ENCODE assay signal across 8 cellular contexts in the genomic region with DNA sequence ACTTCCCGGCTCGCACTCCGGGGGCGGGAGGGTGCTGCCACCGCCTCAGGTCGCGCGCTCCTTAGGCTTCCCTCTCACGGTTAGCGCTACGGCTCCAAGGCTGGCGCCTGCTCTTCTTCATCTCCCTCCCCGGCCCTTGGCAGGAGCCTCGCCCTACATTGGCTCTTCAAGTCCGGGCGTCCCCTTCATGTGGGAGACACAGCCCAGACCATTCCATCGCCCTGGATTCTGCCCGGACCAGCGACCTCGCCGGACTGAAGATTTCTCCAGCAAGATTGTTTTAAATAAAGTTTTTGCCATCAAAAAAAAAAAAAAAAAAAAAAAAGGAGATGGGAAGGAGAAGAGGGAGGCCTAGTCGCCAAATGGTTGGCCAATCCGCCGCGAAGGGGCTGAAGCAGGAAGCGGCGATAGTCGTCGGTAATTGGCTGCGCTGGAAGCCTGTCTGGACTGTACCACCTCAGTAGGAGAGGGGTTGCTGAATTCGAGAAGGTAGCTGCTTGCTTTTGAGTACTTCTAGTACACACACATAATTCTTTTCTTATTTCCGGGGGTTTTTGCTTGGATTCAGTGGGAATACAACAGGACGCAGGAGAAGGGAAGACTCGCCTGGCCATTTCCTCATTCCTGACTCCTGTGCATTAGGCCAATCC. TPM values are rescaled to one million over a fixed set of nuclear protein-coding genes. Genes with fewer than 3 reads are reported as not detected.
DNase-seq lines count a peak whose midpoint lies in the region; ATAC-seq, FAIRE-seq and TF ChIP-seq lines count a peak whose summit lies in the region.

No MANE protein-coding gene starts in this region.

- H2BK12ac ChIP-seq in H1 (ENCODE audit: low read depth, low read length) (peak overlapping the region; percentile 99; the same call in 1 of the 2 replicates), mesenchymal stem cell (ENCODE audit: low read length in 2 of 2) (peak overlapping the region in 1 of 2 experiments; percentile 73)

- H3K79me1 ChIP-seq in H1 (ENCODE audit: low read depth, low read length) (no peaks in the 10 kb centered on the region), mesenchymal stem cell (replicated peaks; ENCODE audit: low read length, poor library complexity, severe bottlenecking) (peaks cover 3% of the 10 kb centered on the region)

- peak overlapping the region; percentile 90 for H3K56ac ChIP-seq in H1 (replicated peaks; ENCODE audit: insufficient read length, low read depth, low read length)

- H2BK15ac ChIP-seq in H1 (ENCODE audit: low read length), result peak overlapping the region; percentile 97; the same call in 1 of the 2 replicates
- no peak overlapping the region for H2BK15ac ChIP-seq in mesenchymal stem cell (ENCODE audit: low read depth, poor library complexity, severe bottlenecking)

- H3K23me2 ChIP-seq in H1 (ENCODE audit: low read depth, low read length), result peaks cover 4% of the 10 kb centered on the region

- H2BK5ac ChIP-seq in H1 (ENCODE audit: low read depth, low read length), result peak overlapping the region; percentile 99
- H2BK5ac ChIP-seq in mesenchymal stem cell (ENCODE audit: low read depth, low read length, poor library complexity, severe bottlenecking), result peak overlapping the region; percentile 98

- DNase-seq in COR-L47 (lab: John Stamatoyannopoulos, UW), result peak; percentile 97
- DNase-seq in HT1080 (ENCODE audit: low read depth), result peak; percentile 97
- DNase-seq in NOMO-1 (lab: John Stamatoyannopoulos, UW; ENCODE audit: unreplicated experiment in 2 of 2), result peak; percentile 93 to 99
- peak; percentile 98 for DNase-seq in activated CD8-positive, alpha-beta memory T cell treated with anti-CD3 and anti-CD28 coated beads, Interleukin-2, amount 10 ng/mL, durations not matched to agents 7 days and 5 days
- DNase-seq in H1 (ENCODE audit: low read depth in 1 of 2, low spot score in 2 of 2), result peak; percentile 86 to 96
- peak; percentile 99 for DNase-seq in mesenchymal stem cell
- DNase-seq in stimulated activated CD8-positive, alpha-beta memory T cell treated with anti-CD3 and anti-CD28 coated beads, Interleukin-12 subunit alpha, Interleukin-12 subunit beta, amount 100 ng/mL, for 24 hours (ENCODE audit: extremely low read depth), result peak; percentile 79

- TF ChIP-seq CTCF in H1 (IDR thresholded peaks at IDR 0.05; ENCODE audit: control extremely low read depth in 1 of 3, insufficient read depth in 1 of 3, low read depth in 1 of 3, low read length in 3 of 3), result no peak

- peaks cover 9 to 36% of the 10 kb centered on the region in 2 experiments for H3K79me2 ChIP-seq in H1 (ENCODE audit: control insufficient read depth in 1 of 2, insufficient read depth in 2 of 2, low read length in 2 of 2)

- H2BK120ac ChIP-seq in H1 (replicated peaks; ENCODE audit: low read depth, low read length) (peak overlapping the region; percentile 84), mesenchymal stem cell (ENCODE audit: low read depth, low read length) (peak overlapping the region; percentile 94)

- H3K9me3 Mint-ChIP-seq in activated CD8-positive, alpha-beta memory T cell treated with anti-CD3 and anti-CD28 coated beads, Interleukin-2, amount 10 ng/mL, durations not matched to agents 7 days and 5 days (ENCODE audit: low read depth), result no peaks in the 10 kb centered on the region

- H4K5ac ChIP-seq in H1 (ENCODE audit: insufficient read length, low read depth, low read length), result peak overlapping the region; percentile 89

- H3K23ac ChIP-seq in H1 (ENCODE audit: insufficient read length) (no peak overlapping the region), mesenchymal stem cell (ENCODE audit: low read length in 2 of 2) (no peak overlapping the region)

- H3K27me3 ChIP-seq in H1 (replicated peaks in 1 of 4; ENCODE audit: control insufficient read depth in 3 of 4, extremely low read depth in 1 of 4, insufficient read depth in 3 of 4, low read length in 3 of 4), result no peaks in the 10 kb centered on the region
- H3K27me3 ChIP-seq in mesenchymal stem cell (ENCODE audit: control insufficient read depth in 1 of 2, insufficient read depth in 1 of 2, low read length in 2 of 2), result no peaks in the 10 kb centered on the region

- H3K36me3 Mint-ChIP-seq in activated CD8-positive, alpha-beta memory T cell treated with anti-CD3 and anti-CD28 coated beads, Interleukin-2, amount 10 ng/mL, durations not matched to agents 7 days and 5 days, result peaks cover 16% of the 10 kb centered on the region

- FAIRE-seq in H1 (lab: Jason Lieb, UNC), result peak; percentile 88

- peak overlapping the region; percentile 97 for H3K27ac Mint-ChIP-seq in activated CD8-positive, alpha-beta memory T cell treated with anti-CD3 and anti-CD28 coated beads, Interleukin-2, amount 10 ng/mL, durations not matched to agents 7 days and 5 days

- peak; percentile 55 for ATAC-seq in GM21367 (IDR thresholded peaks at IDR 0.05; ENCODE audit: unreplicated experiment)
- ATAC-seq in activated CD8-positive, alpha-beta memory T cell treated with anti-CD3 and anti-CD28 coated beads, Interleukin-2, amount 10 ng/mL, durations not matched to agents 7 days and 5 days, result peak; percentile 77

- 0% methylated on average over 33 of the region's 34 CpGs; no CpG with 5 or more reads in 1 of the 2 experiments for WGBS in H1 (ENCODE audit: extremely low coverage in 1 of 2, insufficient coverage in 1 of 2, insufficient read length in 1 of 2, insufficient replicate concordance in 2 of 2, low coverage in 1 of 2, low lambda C conversion rate in 2 of 2, missing lambda C conversion rate in 1 of 2), 2 experiments
- WGBS in mesenchymal stem cell, result under 1% methylated on average over 18 of the region's 34 CpGs

- H3K14ac ChIP-seq in H1 (ENCODE audit: insufficient read length) (no peak overlapping the region), mesenchymal stem cell (ENCODE audit: low read length in 2 of 2) (peak overlapping the region in 1 of 2 experiments; percentile 98)

- peaks cover 43% of the 10 kb centered on the region for H3K4me1 Mint-ChIP-seq in activated CD8-positive, alpha-beta memory T cell treated with anti-CD3 and anti-CD28 coated beads, Interleukin-2, amount 10 ng/mL, durations not matched to agents 7 days and 5 days

- peak overlapping the region; percentile 95 for H3K4me3 Mint-ChIP-seq in activated CD8-positive, alpha-beta memory T cell treated with anti-CD3 and anti-CD28 coated beads, Interleukin-2, amount 10 ng/mL, durations not matched to agents 7 days and 5 days

- peak overlapping the region; percentile 92; the same call in 1 of the 2 replicates for H2BK20ac ChIP-seq in H1 (ENCODE audit: low read length)

- H4K91ac ChIP-seq in H1 (replicated peaks; ENCODE audit: insufficient read length, low read length) (peak overlapping the region; percentile 97), mesenchymal stem cell (ENCODE audit: low read length) (peak overlapping the region; percentile 65)

- H3K4ac ChIP-seq in H1 (replicated peaks; ENCODE audit: insufficient read length, low read depth, low read length) (no peak overlapping the region), mesenchymal stem cell (ENCODE audit: low read depth in 1 of 2, low read length in 2 of 2) (peak overlapping the region; percentile 51 to 71)

- H3K4me1 ChIP-seq in H1 (replicated peaks in 1 of 4; ENCODE audit: control insufficient read depth in 3 of 4, insufficient read depth in 4 of 4, low read length in 3 of 4), result peaks cover 0 to 7% (median 2%) of the 10 kb centered on the region in 4 experiments; a peak in 3 of 7 replicates
- H3K4me1 ChIP-seq in mesenchymal stem cell (ENCODE audit: control insufficient read depth, insufficient read depth, low read depth, low read length), result peaks cover 8% of the 10 kb centered on the region

- H3K36me3 ChIP-seq in H1 (ENCODE audit: control insufficient read depth in 2 of 4, insufficient read depth in 4 of 4, low read length in 3 of 4), result peaks cover 4 to 9% (median 5%) of the 10 kb centered on the region in 4 experiments
- peaks cover 0 to 20% of the 10 kb centered on the region in 2 experiments for H3K36me3 ChIP-seq in mesenchymal stem cell (ENCODE audit: control insufficient read depth in 1 of 2, insufficient read depth in 2 of 2, low read depth in 1 of 2, low read length in 2 of 2)

- no peaks in the 10 kb centered on the region for H3K9me3 ChIP-seq in H1 (ENCODE audit: insufficient read depth in 2 of 2, low read depth in 1 of 2, low read length in 1 of 2)
- H3K9me3 ChIP-seq in mesenchymal stem cell (ENCODE audit: control insufficient read depth, low read length), result no peaks in the 10 kb centered on the region

- H3K4me3 ChIP-seq in H1 (ENCODE audit: extremely low read depth in 1 of 4, insufficient read depth in 2 of 4, low read depth in 3 of 4, low read length in 4 of 4) (peak overlapping the region; percentile 90 to 95 (median 94)), mesenchymal stem cell (ENCODE audit: insufficient read depth in 1 of 2, low read depth in 1 of 2, low read length in 2 of 2) (peak overlapping the region; percentile 72 to 92)

- H2AK5ac ChIP-seq in H1 (ENCODE audit: low read depth, low read length) (no peak overlapping the region), mesenchymal stem cell (ENCODE audit: low read length, severe bottlenecking) (no peak overlapping the region)

- CTCF ChIA-PET in activated CD8-positive, alpha-beta memory T cell treated with anti-CD3 and anti-CD28 coated beads, Interleukin-2, amount 10 ng/mL, durations not matched to agents 7 days and 5 days (lab: Charles Lee), result interaction anchor here (0.6 to 3.7 kb wide), 9 partner anchors 10 to 342 kb away, joined by 3 to 18 read pairs (median 3); partner anchors contain the start of genes TNKS1BP1 and UBE2L6
- CTCF ChIA-PET in H1 (lab: Charles Lee; ENCODE audit: partially characterized antibody), result interaction anchor here (0.6 to 2.6 kb wide), 7 partner anchors 8 to 175 kb away, joined by 3 to 8 read pairs (median 4); no protein-coding TSS in a partner anchor

- no peak for TF ChIP-seq POLR2A in H1 (IDR thresholded peaks at IDR 0.05; ENCODE audit: control extremely low read depth in 1 of 2, low read depth in 2 of 2, low read length in 2 of 2)

- peak overlapping the region; percentile 78; the same call in 1 of the 2 replicates for H3K18ac ChIP-seq in H1 (ENCODE audit: extremely low read depth, low read length)
- peak overlapping the region; percentile 63 to 88 for H3K18ac ChIP-seq in mesenchymal stem cell (ENCODE audit: low read depth in 1 of 2, low read length in 2 of 2)

- no peaks in the 10 kb centered on the region for H3K27me3 Mint-ChIP-seq in activated CD8-positive, alpha-beta memory T cell treated with anti-CD3 and anti-CD28 coated beads, Interleukin-2, amount 10 ng/mL, durations not matched to agents 7 days and 5 days

- H4K20me1 ChIP-seq in H1 (replicated peaks in 1 of 2; ENCODE audit: control insufficient read depth in 1 of 2, insufficient read depth in 2 of 2, low read length in 2 of 2), result no peaks in the 10 kb centered on the region

- peak overlapping the region; percentile 99 for H3K27ac ChIP-seq in H1 (ENCODE audit: low read depth, low read length)
- H3K27ac ChIP-seq in mesenchymal stem cell (ENCODE audit: low read length, poor library complexity, severe bottlenecking), result peak overlapping the region; percentile 99

- no peak for TF ChIP-seq RAD21 in H1 (IDR thresholded peaks at IDR 0.05 in 1 of 2, conservative IDR thresholded peaks at IDR 0.05 in 1 of 2; ENCODE audit: low read depth in 2 of 2, low read length in 2 of 2)

- peak overlapping the region; percentile 82 to 87 for H3K4me2 ChIP-seq in H1 (ENCODE audit: insufficient read depth in 1 of 2, low read depth in 2 of 2, low read length in 2 of 2)
- peak overlapping the region; percentile 95 for H3K4me2 ChIP-seq in mesenchymal stem cell (ENCODE audit: low read length, poor library complexity, severe bottlenecking)

- POLR2A ChIA-PET in H1 (lab: Charles Lee; ENCODE audit: partially characterized antibody), result interaction anchor here (0.9 to 5.4 kb wide), 7 partner anchors 10 to 114 kb away, joined by 3 to 79 read pairs (median 7); partner anchors contain the start of genes CLP1, MED19, TMX2 and UBE2L6

- peak overlapping the region; percentile 90; the same call in 1 of the 2 replicates for H4K8ac ChIP-seq in H1 (ENCODE audit: extremely low read depth, insufficient read depth, low read length)
- H4K8ac ChIP-seq in mesenchymal stem cell (ENCODE audit: low read length), result peak overlapping the region; percentile 92

- peak in 1 of 2 experiments; percentile 99; a peak in 2 of 3 replicates for TF ChIP-seq EP300 in H1 (IDR thresholded peaks at IDR 0.05; ENCODE audit: borderline replicate concordance in 1 of 2, low read depth in 2 of 2, low read length in 2 of 2)

- H3K9ac ChIP-seq in H1 (replicated peaks in 1 of 4; ENCODE audit: extremely low read depth in 1 of 4, low read depth in 3 of 4, low read length in 3 of 4), result peak overlapping the region; percentile 80 to 99 (median 98)
- H3K9ac ChIP-seq in mesenchymal stem cell (ENCODE audit: low read length), result peak overlapping the region; percentile 94

- H2AFZ ChIP-seq in H1 (ENCODE audit: low read length) (peak overlapping the region; percentile 89), mesenchymal stem cell (ENCODE audit: low read depth, low read length) (peak overlapping the region; percentile 95)

RNA-seq across cellular contexts. Expression of gene ZDHHC5, which starts 0.7 kb away (rescaled TPM):
- 36.9 and 59.0 TPM in 2 replicates for total RNA-seq in HT1080 (2014; rRNA removed; shearing (Covaris generic))
- polyA plus RNA-seq in HT1080 (2015; cell fraction: cytosol; rRNA removed), result 53.8 and 54.6 TPM in 2 replicates
- polyA plus RNA-seq in HT1080 (2015; cell fraction: nucleus; rRNA removed), result 72.7 and 73.3 TPM in 2 replicates
- 10 to 100 TPM; 74.5 to 75.9 TPM for total RNA-seq in activated CD8-positive, alpha-beta memory T cell treated with anti-CD3 and anti-CD28 coated beads, Interleukin-2, amount 10 ng/mL, durations not matched to agents 7 days and 5 days
- 54.8 and 56.3 TPM in 2 replicates for total RNA-seq in H1 (2021; fragmentation: NEBNext Ultra II Directional; extraction: Animal tissue kit (Norgen Biotek cat#: 25700))
- 36.1 and 40.0 TPM in 2 replicates for polyA plus RNA-seq in H1 (2011; rRNA removed)
- polyA plus RNA-seq in H1 (2011; cell fraction: cytosol; rRNA removed), result 43.3 TPM
- polyA plus RNA-seq in H1 (2011; cell fraction: nucleus; rRNA removed), result 53.0 TPM
- polyA plus RNA-seq in H1 (2012, experiment 1 of 2), result 30.3 to 43.2 TPM (median 37.2 TPM) in 4 replicates
- polyA plus RNA-seq in H1 (2012, experiment 2 of 2), result 29.7 TPM
- 43.4 TPM for polyA plus RNA-seq in H1 (2013, experiment 1 of 2)
- 48.7 TPM for polyA plus RNA-seq in H1 (2013, experiment 2 of 2)
- 84.0 and 88.8 TPM in 2 replicates for polyA minus RNA-seq in H1 (2011; rRNA and poly(A)+ RNA removed)
- polyA minus RNA-seq in H1 (2011; cell fraction: cytosol; rRNA and poly(A)+ RNA removed), result 31.1 TPM
- polyA minus RNA-seq in H1 (2011; cell fraction: nucleus; rRNA and poly(A)+ RNA removed), result 34.7 TPM
- polyA plus RNA-seq in mesenchymal stem cell (2013, experiment 1 of 2), result 58.6 TPM
- polyA plus RNA-seq in mesenchymal stem cell (2013, experiment 2 of 2), result 58.4 TPM

RNA-seq across cellular contexts. Expression of gene CLP1, which starts 9.6 kb away (rescaled TPM):
- 41.5 and 42.9 TPM in 2 replicates for total RNA-seq in HT1080 (2014; rRNA removed; shearing (Covaris generic))
- 23.8 and 27.2 TPM in 2 replicates for polyA plus RNA-seq in HT1080 (2015; cell fraction: cytosol; rRNA removed)
- polyA plus RNA-seq in HT1080 (2015; cell fraction: nucleus; rRNA removed), result 36.9 and 40.1 TPM in 2 replicates
- total RNA-seq in activated CD8-positive, alpha-beta memory T cell treated with anti-CD3 and anti-CD28 coated beads, Interleukin-2, amount 10 ng/mL, durations not matched to agents 7 days and 5 days, result 10 to 100 TPM; 15.7 to 22.6 TPM
- total RNA-seq in H1 (2021; fragmentation: NEBNext Ultra II Directional; extraction: Animal tissue kit (Norgen Biotek cat#: 25700)), result 29.3 and 29.9 TPM in 2 replicates
- polyA plus RNA-seq in H1 (2011; rRNA removed), result 25.6 and 29.4 TPM in 2 replicates
- polyA plus RNA-seq in H1 (2011; cell fraction: cytosol; rRNA removed), result 34.3 TPM
- polyA plus RNA-seq in H1 (2011; cell fraction: nucleus; rRNA removed), result 17.9 TPM
- polyA plus RNA-seq in H1 (2012, experiment 1 of 2), result 25.6 to 29.5 TPM (median 29.2 TPM) in 4 replicates
- 8.3 TPM for polyA plus RNA-seq in H1 (2012, experiment 2 of 2)
- polyA plus RNA-seq in H1 (2013, experiment 1 of 2), result 14.9 TPM
- 14.9 TPM for polyA plus RNA-seq in H1 (2013, experiment 2 of 2)
- polyA minus RNA-seq in H1 (2011; rRNA and poly(A)+ RNA removed), result 38.6 and 50.0 TPM in 2 replicates
- 14.3 TPM for polyA minus RNA-seq in H1 (2011; cell fraction: cytosol; rRNA and poly(A)+ RNA removed)
- 13.7 TPM for polyA minus RNA-seq in H1 (2011; cell fraction: nucleus; rRNA and poly(A)+ RNA removed)
- polyA plus RNA-seq in mesenchymal stem cell (2013, experiment 1 of 2), result 8.2 TPM
- polyA plus RNA-seq in mesenchymal stem cell (2013, experiment 2 of 2), result 8.8 TPM

RNA-seq across cellular contexts. Expression of gene YPEL4, which starts 17.5 kb away (rescaled TPM):
- total RNA-seq in HT1080 (2014; rRNA removed; shearing (Covaris generic)), result 0.42 and 0.84 TPM in 2 replicates
- polyA plus RNA-seq in HT1080 (2015; cell fraction: cytosol; rRNA removed), result 0.45 and 0.66 TPM in 2 replicates
- polyA plus RNA-seq in HT1080 (2015; cell fraction: nucleus; rRNA removed), result 1.9 and 2.7 TPM in 2 replicates
- 1 to 10 TPM in 1 of 2 experiments, under 1 TPM in 1; 0.42 to 1.0 TPM for total RNA-seq in activated CD8-positive, alpha-beta memory T cell treated with anti-CD3 and anti-CD28 coated beads, Interleukin-2, amount 10 ng/mL, durations not matched to agents 7 days and 5 days
- 0.13 TPM in 1 of 2 replicates, not detected in the other for total RNA-seq in H1 (2021; fragmentation: NEBNext Ultra II Directional; extraction: Animal tissue kit (Norgen Biotek cat#: 25700))
- 0.09 and 0.38 TPM in 2 replicates for polyA plus RNA-seq in H1 (2011; rRNA removed)
- 0.05 TPM for polyA plus RNA-seq in H1 (2011; cell fraction: cytosol; rRNA removed)
- 0.19 TPM for polyA plus RNA-seq in H1 (2011; cell fraction: nucleus; rRNA removed)
- 4.7 to 5.7 TPM (median 5.0 TPM) in 4 replicates for polyA plus RNA-seq in H1 (2012, experiment 1 of 2)
- 0.89 TPM for polyA plus RNA-seq in H1 (2012, experiment 2 of 2)
- 0.06 TPM for polyA plus RNA-seq in H1 (2013, experiment 1 of 2)
- polyA plus RNA-seq in H1 (2013, experiment 2 of 2), result 0.06 TPM
- polyA minus RNA-seq in H1 (2011; rRNA and poly(A)+ RNA removed), result 0.07 and 0.19 TPM in 2 replicates
- polyA minus RNA-seq in H1 (2011; cell fraction: cytosol; rRNA and poly(A)+ RNA removed), result not detected
- polyA minus RNA-seq in H1 (2011; cell fraction: nucleus; rRNA and poly(A)+ RNA removed), result 0.40 TPM
- polyA plus RNA-seq in mesenchymal stem cell (2013, experiment 1 of 2), result 0.43 TPM
- 0.42 TPM for polyA plus RNA-seq in mesenchymal stem cell (2013, experiment 2 of 2)

RNA-seq across cellular contexts. Expression of gene MED19, which starts 44.8 kb away (rescaled TPM):
- 29.3 and 32.1 TPM in 2 replicates for total RNA-seq in HT1080 (2014; rRNA removed; shearing (Covaris generic))
- 20.8 and 21.7 TPM in 2 replicates for polyA plus RNA-seq in HT1080 (2015; cell fraction: cytosol; rRNA removed)
- polyA plus RNA-seq in HT1080 (2015; cell fraction: nucleus; rRNA removed), result 22.5 and 26.7 TPM in 2 replicates
- total RNA-seq in activated CD8-positive, alpha-beta memory T cell treated with anti-CD3 and anti-CD28 coated beads, Interleukin-2, amount 10 ng/mL, durations not matched to agents 7 days and 5 days, result 10 to 100 TPM; 11.7 to 14.9 TPM
- total RNA-seq in H1 (2021; fragmentation: NEBNext Ultra II Directional; extraction: Animal tissue kit (Norgen Biotek cat#: 25700)), result 19.4 and 20.5 TPM in 2 replicates
- 35.4 and 49.3 TPM in 2 replicates for polyA plus RNA-seq in H1 (2011; rRNA removed)
- 25.1 TPM for polyA plus RNA-seq in H1 (2011; cell fraction: cytosol; rRNA removed)
- polyA plus RNA-seq in H1 (2011; cell fraction: nucleus; rRNA removed), result 15.8 TPM
- polyA plus RNA-seq in H1 (2012, experiment 1 of 2), result 15.3 to 18.0 TPM (median 16.8 TPM) in 4 replicates
- polyA plus RNA-seq in H1 (2012, experiment 2 of 2), result 23.2 TPM
- polyA plus RNA-seq in H1 (2013, experiment 1 of 2), result 33.4 TPM
- 30.4 TPM for polyA plus RNA-seq in H1 (2013, experiment 2 of 2)
- 7.3 and 8.2 TPM in 2 replicates for polyA minus RNA-seq in H1 (2011; rRNA and poly(A)+ RNA removed)
- polyA minus RNA-seq in H1 (2011; cell fraction: cytosol; rRNA and poly(A)+ RNA removed), result 4.3 TPM
- polyA minus RNA-seq in H1 (2011; cell fraction: nucleus; rRNA and poly(A)+ RNA removed), result 10.6 TPM
- polyA plus RNA-seq in mesenchymal stem cell (2013, experiment 1 of 2), result 40.1 TPM
- polyA plus RNA-seq in mesenchymal stem cell (2013, experiment 2 of 2), result 39.8 TPM

RNA-seq across cellular contexts. Expression of gene TMX2, which starts 45.2 kb away (rescaled TPM):
- total RNA-seq in HT1080 (2014; rRNA removed; shearing (Covaris generic)), result 161 and 179 TPM in 2 replicates
- polyA plus RNA-seq in HT1080 (2015; cell fraction: cytosol; rRNA removed), result 97.1 and 105 TPM in 2 replicates
- polyA plus RNA-seq in HT1080 (2015; cell fraction: nucleus; rRNA removed), result 127 TPM in 2 replicates
- 10 to 100 TPM; 58.2 to 77.4 TPM for total RNA-seq in activated CD8-positive, alpha-beta memory T cell treated with anti-CD3 and anti-CD28 coated beads, Interleukin-2, amount 10 ng/mL, durations not matched to agents 7 days and 5 days
- total RNA-seq in H1 (2021; fragmentation: NEBNext Ultra II Directional; extraction: Animal tissue kit (Norgen Biotek cat#: 25700)), result 100.0 and 104 TPM in 2 replicates
- 65.3 and 70.4 TPM in 2 replicates for polyA plus RNA-seq in H1 (2011; rRNA removed)
- polyA plus RNA-seq in H1 (2011; cell fraction: cytosol; rRNA removed), result 79.7 TPM
- 117 TPM for polyA plus RNA-seq in H1 (2011; cell fraction: nucleus; rRNA removed)
- 93.1 to 113 TPM (median 98.2 TPM) in 4 replicates for polyA plus RNA-seq in H1 (2012, experiment 1 of 2)
- 105 TPM for polyA plus RNA-seq in H1 (2012, experiment 2 of 2)
- 147 TPM for polyA plus RNA-seq in H1 (2013, experiment 1 of 2)
- 167 TPM for polyA plus RNA-seq in H1 (2013, experiment 2 of 2)
- 155 and 165 TPM in 2 replicates for polyA minus RNA-seq in H1 (2011; rRNA and poly(A)+ RNA removed)
- polyA minus RNA-seq in H1 (2011; cell fraction: cytosol; rRNA and poly(A)+ RNA removed), result 69.8 TPM
- 65.3 TPM for polyA minus RNA-seq in H1 (2011; cell fraction: nucleus; rRNA and poly(A)+ RNA removed)
- polyA plus RNA-seq in mesenchymal stem cell (2013, experiment 1 of 2), result 60.2 TPM
- 60.1 TPM for polyA plus RNA-seq in mesenchymal stem cell (2013, experiment 2 of 2)

Comparison
In these comparisons a context has a peak if more than half of its experiments do, and no peak if none do; other contexts are left out.
1. Peak in every context shown above with its lines: DNase-seq, ATAC-seq, H3K4me3 ChIP-seq and H3K27ac ChIP-seq.